Comparison of ENCODE assay signal across 1 cellular context in genomic region chr14:32572867-32573149, GRCh38.
A peak's percentile ranks its signal among the peaks of the same experiment; 100 is the strongest.
TF ChIP-seq lines count a peak whose summit lies in the region.

No MANE protein-coding gene starts in this region.

TF ChIP-seq in HepG2, 621 proteins besides CTCF, POLR2A, EP300 and RAD21 (continued from another document):
- TF ChIP-seq USF2 (IDR thresholded peaks at IDR 0.05; ENCODE audit: low read depth, low read length), result no peak
- TF ChIP-seq USF2 (CRISPR knock-in tag; IDR thresholded peaks at IDR 0.05; ENCODE audit: borderline replicate concordance), result no peak
- no peak for TF ChIP-seq NFE2L1 (CRISPR knock-in tag; IDR thresholded peaks at IDR 0.05; ENCODE audit: borderline replicate concordance)
- no peak for TF ChIP-seq FOXO4 (CRISPR knock-in tag; conservative IDR thresholded peaks at IDR 0.05)
- TF ChIP-seq ZBTB20 (CRISPR knock-in tag; IDR thresholded peaks at IDR 0.05; ENCODE audit: borderline replicate concordance, low read depth), result 0 out of 2 replicates have a peak, but pooled peaks have one; percentile 22
- no peak for TF ChIP-seq KDM3A (CRISPR knock-in tag; IDR thresholded peaks at IDR 0.05; ENCODE audit: low read depth)
- no peak for TF ChIP-seq ZMYM4 (CRISPR knock-in tag; IDR thresholded peaks at IDR 0.05)
- TF ChIP-seq JUND (CRISPR knock-in tag; IDR thresholded peaks at IDR 0.05), result no peak
